1 cellular context compared by ENCODE assay signal in genomic region chr21:44975720-44976555, GRCh38.
TF ChIP-seq lines count a peak whose summit lies in the region.

No MANE protein-coding gene starts in this region.

TF ChIP-seq in GM23338, 12 proteins besides CTCF, POLR2A, EP300 and RAD21 (continued from another document):
- TF ChIP-seq REST (IDR thresholded peaks at IDR 0.05; ENCODE audit: unreplicated experiment), result no peak
- TF ChIP-seq ZNF331 (CRISPR knock-in tag; IDR thresholded peaks at IDR 0.05; ENCODE audit: low read depth), result no peak
- TF ChIP-seq POLR2AphosphoS5 (IDR thresholded peaks at IDR 0.05; ENCODE audit: low read depth), result no peak
- TF ChIP-seq ZNF114 (CRISPR knock-in tag; IDR thresholded peaks at IDR 0.05), result no peak
- no peak for TF ChIP-seq NANOG (IDR thresholded peaks at IDR 0.05; ENCODE audit: borderline replicate concordance)
- no peak for TF ChIP-seq ETS1 (IDR thresholded peaks at IDR 0.05)
- TF ChIP-seq EZH2phosphoT487 (IDR thresholded peaks at IDR 0.05; ENCODE audit: unreplicated experiment), result no peak
- TF ChIP-seq EZH2 (IDR thresholded peaks at IDR 0.05; ENCODE audit: low read depth, unreplicated experiment), result no peak
